37 cellular contexts compared by ENCODE assay signal in the genomic region with DNA sequence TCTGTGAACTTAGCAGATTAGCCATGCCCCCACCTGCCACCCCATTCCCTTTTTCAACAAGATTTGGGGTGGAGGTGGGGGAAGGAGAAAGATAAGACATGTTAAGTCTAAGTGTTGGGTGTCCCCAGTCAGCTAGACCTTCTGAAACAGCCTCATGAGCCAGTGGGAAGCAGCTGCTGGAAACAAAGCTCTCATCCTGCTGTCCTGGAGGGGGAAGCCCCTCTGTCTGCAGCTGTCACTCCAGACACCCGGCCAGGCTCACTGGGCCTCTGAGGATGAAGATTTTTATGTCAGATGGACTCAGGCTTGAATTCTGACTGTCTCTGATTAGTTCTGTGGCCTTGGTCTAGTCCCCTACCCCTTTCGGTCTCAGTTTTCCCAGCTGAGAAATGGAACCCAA. TPM values are rescaled to one million over a fixed set of nuclear protein-coding genes. Genes with fewer than 3 reads are reported as not detected.
"Had no signal": no experiment of that assay in that cellular context is flagged by ENCODE, and none has a peak within 500 bp of the region (broad histone marks: within the 10 kb centered on the region; RNA-seq: fewer than 3 reads in every experiment).

No MANE protein-coding gene starts in this region.

- H3K27me3 ChIP-seq: ascending aorta, cardiac muscle cell, colonic mucosa had no signal

- DNase-seq: activated CD4-positive, alpha-beta memory T cell treated with anti-CD3 and anti-CD28 coated beads, Interleukin-2, amount 10 ng/mL, durations not matched to agents 7 days and 5 days; activated CD4-positive, alpha-beta T cell treated with anti-CD3 and anti-CD28 coated beads for 1 hour; activated CD4-positive, alpha-beta T cell treated with anti-CD3 and anti-CD28 coated beads for 4 hours; activated CD4-positive, alpha-beta T cell treated with anti-CD3 and anti-CD28 coated beads, Interleukin-2, amount 10 ng/mL, durations not matched to agents 7 days and 5 days; activated CD4-positive, alpha-beta T cell treated with anti-CD3 and anti-CD28 coated beads, Interleukin-2, amount 50 U/mL, for 4 hours; activated CD8-positive, alpha-beta memory T cell treated with anti-CD3 and anti-CD28 coated beads, Interleukin-2, amount 50 U/mL, for 48 hours; activated gamma-delta T cell; activated naive CD4-positive, alpha-beta T cell; activated naive CD4-positive, alpha-beta T cell treated with anti-CD3 and anti-CD28 coated beads, Interleukin-2, amount 10 ng/mL, durations not matched to agents 7 days and 5 days; activated naive CD8-positive, alpha-beta T cell treated with anti-CD3 and anti-CD28 coated beads, Interleukin-2, amount 10 ng/mL, durations not matched to agents 7 days and 5 days; activated T-cell treated with anti-CD3 and anti-CD28 coated beads for 4 hours; activated T-cell treated with anti-CD3 and anti-CD28 coated beads, Interleukin-2, amount 50 U/mL, for 24 hours; activated T-cell treated with anti-CD3 and anti-CD28 coated beads, Interleukin-2, amount 50 U/mL, for 72 hours; central memory CD4-positive, alpha-beta T cell; cerebellar nuclear complex; colonic mucosa; effector CD8-positive, alpha-beta T cell; esophagus squamous epithelium; foreskin melanocyte; head of caudate nucleus; T-helper 2 cell had no signal

- H3K9me3 Mint-ChIP-seq: activated CD4-positive, alpha-beta memory T cell treated with anti-CD3 and anti-CD28 coated beads, Interleukin-2, amount 10 ng/mL, durations not matched to agents 7 days and 5 days; activated CD4-positive, alpha-beta T cell treated with anti-CD3 and anti-CD28 coated beads, Interleukin-2, amount 10 ng/mL, durations not matched to agents 7 days and 5 days; activated naive CD4-positive, alpha-beta T cell treated with anti-CD3 and anti-CD28 coated beads, Interleukin-2, amount 10 ng/mL, durations not matched to agents 7 days and 5 days; activated naive CD4-positive, alpha-beta T cell treated with anti-CD3 and anti-CD28 coated beads, Interleukin-2, amount 50 U/mL, for 72 hours; activated naive CD8-positive, alpha-beta T cell treated with anti-CD3 and anti-CD28 coated beads, Interleukin-2, amount 10 ng/mL, durations not matched to agents 7 days and 5 days; activated T-cell treated with anti-CD3 and anti-CD28 coated beads, Interleukin-2, amount 50 U/mL, for 24 hours; activated T-cell treated with anti-CD3 and anti-CD28 coated beads, Interleukin-2, amount 50 U/mL, for 72 hours; WTC11 had no signal

- H3K36me3 Mint-ChIP-seq: activated naive CD4-positive, alpha-beta T cell treated with anti-CD3 and anti-CD28 coated beads, Interleukin-2, amount 10 ng/mL, durations not matched to agents 7 days and 5 days; activated naive CD4-positive, alpha-beta T cell treated with anti-CD3 and anti-CD28 coated beads, Interleukin-2, amount 50 U/mL, for 72 hours; activated naive CD8-positive, alpha-beta T cell treated with anti-CD3 and anti-CD28 coated beads, Interleukin-2, amount 10 ng/mL, durations not matched to agents 7 days and 5 days; brain; WTC11 had no signal

- H3K27ac Mint-ChIP-seq: activated CD4-positive, alpha-beta memory T cell treated with anti-CD3 and anti-CD28 coated beads, Interleukin-2, amount 10 ng/mL, durations not matched to agents 7 days and 5 days; activated CD4-positive, alpha-beta T cell treated with anti-CD3 and anti-CD28 coated beads, Interleukin-2, amount 10 ng/mL, durations not matched to agents 7 days and 5 days; activated naive CD4-positive, alpha-beta T cell treated with anti-CD3 and anti-CD28 coated beads, Interleukin-2, amount 10 ng/mL, durations not matched to agents 7 days and 5 days; activated naive CD8-positive, alpha-beta T cell treated with anti-CD3 and anti-CD28 coated beads, Interleukin-2, amount 10 ng/mL, durations not matched to agents 7 days and 5 days; activated T-cell treated with anti-CD3 and anti-CD28 coated beads, Interleukin-2, amount 50 U/mL, for 24 hours; activated T-cell treated with anti-CD3 and anti-CD28 coated beads, Interleukin-2, amount 50 U/mL, for 72 hours; brain; WTC11 had no signal

- H3K9me3 ChIP-seq: ascending aorta, breast epithelium, colonic mucosa, esophagus squamous epithelium, gastroesophageal sphincter had no signal

- H3K4me3 ChIP-seq: ascending aorta, breast epithelium, cardiac muscle cell, colonic mucosa, esophagus squamous epithelium, gastroesophageal sphincter had no signal

- H3K36me3 ChIP-seq: ascending aorta, breast epithelium, cardiac muscle cell, colonic mucosa, esophagus squamous epithelium, gastroesophageal sphincter had no signal

- H3K4me1 ChIP-seq: ascending aorta, breast epithelium, colonic mucosa, esophagus squamous epithelium, gastroesophageal sphincter had no signal

- H3K4me3 Mint-ChIP-seq: activated CD4-positive, alpha-beta memory T cell treated with anti-CD3 and anti-CD28 coated beads, Interleukin-2, amount 10 ng/mL, durations not matched to agents 7 days and 5 days; activated CD4-positive, alpha-beta T cell treated with anti-CD3 and anti-CD28 coated beads, Interleukin-2, amount 10 ng/mL, durations not matched to agents 7 days and 5 days; activated naive CD4-positive, alpha-beta T cell treated with anti-CD3 and anti-CD28 coated beads, Interleukin-2, amount 10 ng/mL, durations not matched to agents 7 days and 5 days; activated naive CD8-positive, alpha-beta T cell treated with anti-CD3 and anti-CD28 coated beads, Interleukin-2, amount 10 ng/mL, durations not matched to agents 7 days and 5 days; activated T-cell treated with anti-CD3 and anti-CD28 coated beads, Interleukin-2, amount 50 U/mL, for 24 hours; activated T-cell treated with anti-CD3 and anti-CD28 coated beads, Interleukin-2, amount 50 U/mL, for 72 hours; brain; WTC11 had no signal

- ATAC-seq: activated naive CD4-positive, alpha-beta T cell treated with anti-CD3 and anti-CD28 coated beads, Interleukin-2, amount 50 U/mL, for 72 hours; activated T-cell treated with anti-CD3 and anti-CD28 coated beads, Interleukin-2, amount 50 U/mL, for 72 hours; gastroesophageal sphincter; WTC11 had no signal

- H3K27me3 Mint-ChIP-seq: activated CD4-positive, alpha-beta memory T cell treated with anti-CD3 and anti-CD28 coated beads, Interleukin-2, amount 10 ng/mL, durations not matched to agents 7 days and 5 days; activated CD4-positive, alpha-beta T cell treated with anti-CD3 and anti-CD28 coated beads, Interleukin-2, amount 10 ng/mL, durations not matched to agents 7 days and 5 days; activated naive CD8-positive, alpha-beta T cell treated with anti-CD3 and anti-CD28 coated beads, Interleukin-2, amount 10 ng/mL, durations not matched to agents 7 days and 5 days; activated T-cell treated with anti-CD3 and anti-CD28 coated beads, Interleukin-2, amount 50 U/mL, for 24 hours had no signal

- H3K4me1 Mint-ChIP-seq: activated CD4-positive, alpha-beta memory T cell treated with anti-CD3 and anti-CD28 coated beads, Interleukin-2, amount 10 ng/mL, durations not matched to agents 7 days and 5 days; activated CD4-positive, alpha-beta T cell treated with anti-CD3 and anti-CD28 coated beads, Interleukin-2, amount 10 ng/mL, durations not matched to agents 7 days and 5 days; activated naive CD4-positive, alpha-beta T cell treated with anti-CD3 and anti-CD28 coated beads, Interleukin-2, amount 10 ng/mL, durations not matched to agents 7 days and 5 days; activated naive CD8-positive, alpha-beta T cell treated with anti-CD3 and anti-CD28 coated beads, Interleukin-2, amount 10 ng/mL, durations not matched to agents 7 days and 5 days; brain had no signal

- H3K27ac ChIP-seq: ascending aorta, breast epithelium, cardiac muscle cell, colonic mucosa, epithelial cell of prostate, esophagus squamous epithelium, gastroesophageal sphincter, VCaP had no signal

RNA-seq across cellular contexts. Expression of a gene that starts 1.1 kb away (rescaled TPM):
- total RNA-seq: activated CD4-positive, alpha-beta memory T cell treated with anti-CD3 and anti-CD28 coated beads, Interleukin-2, amount 10 ng/mL, durations not matched to agents 7 days and 5 days; activated CD4-positive, alpha-beta T cell treated with anti-CD3 and anti-CD28 coated beads, Interleukin-2, amount 10 ng/mL, durations not matched to agents 7 days and 5 days; activated naive CD4-positive, alpha-beta T cell treated with anti-CD3 and anti-CD28 coated beads, Interleukin-2, amount 50 U/mL, for 72 hours; activated naive CD8-positive, alpha-beta T cell treated with anti-CD3 and anti-CD28 coated beads, Interleukin-2, amount 10 ng/mL, durations not matched to agents 7 days and 5 days; activated T-cell treated with anti-CD3 and anti-CD28 coated beads, Interleukin-2, amount 50 U/mL, for 72 hours; ascending aorta; breast epithelium; cardiac muscle cell; colonic mucosa; dermis microvascular lymphatic vessel endothelial cell; endothelial cell of umbilical vein; esophagus squamous epithelium; fibroblast of lung; fibroblast of villous mesenchyme; gastroesophageal sphincter; glomerular endothelial cell; T-helper 1 cell treated with Interleukin-12 subunit alpha and Interleukin-12 subunit beta and Interleukin-4 antibody, amounts not matched to agents 30 ng/mL and 1 ng/mL, for 36 hours; WTC11 had no signal
- polyA plus RNA-seq: cardiac muscle cell, endothelial cell of umbilical vein, esophagus, fibroblast of lung had no signal

RNA-seq across cellular contexts. Expression of a gene that starts 23.3 kb away (rescaled TPM):
- total RNA-seq: activated CD4-positive, alpha-beta memory T cell treated with anti-CD3 and anti-CD28 coated beads, Interleukin-2, amount 10 ng/mL, durations not matched to agents 7 days and 5 days; activated CD4-positive, alpha-beta T cell treated with anti-CD3 and anti-CD28 coated beads, Interleukin-2, amount 10 ng/mL, durations not matched to agents 7 days and 5 days; activated naive CD4-positive, alpha-beta T cell treated with anti-CD3 and anti-CD28 coated beads, Interleukin-2, amount 50 U/mL, for 72 hours; activated naive CD8-positive, alpha-beta T cell treated with anti-CD3 and anti-CD28 coated beads, Interleukin-2, amount 10 ng/mL, durations not matched to agents 7 days and 5 days; activated T-cell treated with anti-CD3 and anti-CD28 coated beads, Interleukin-2, amount 50 U/mL, for 72 hours; ascending aorta; breast epithelium; cardiac muscle cell; colonic mucosa; dermis microvascular lymphatic vessel endothelial cell; endothelial cell of umbilical vein; esophagus squamous epithelium; fibroblast of lung; fibroblast of villous mesenchyme; gastroesophageal sphincter; glomerular endothelial cell; T-helper 1 cell treated with Interleukin-12 subunit alpha and Interleukin-12 subunit beta and Interleukin-4 antibody, amounts not matched to agents 30 ng/mL and 1 ng/mL, for 36 hours; WTC11 had no signal
- polyA plus RNA-seq: cardiac muscle cell, endothelial cell of umbilical vein, esophagus, fibroblast of lung had no signal

RNA-seq across cellular contexts. Expression of a gene that starts 24.7 kb away (rescaled TPM):
- total RNA-seq: activated CD4-positive, alpha-beta memory T cell treated with anti-CD3 and anti-CD28 coated beads, Interleukin-2, amount 10 ng/mL, durations not matched to agents 7 days and 5 days; activated CD4-positive, alpha-beta T cell treated with anti-CD3 and anti-CD28 coated beads, Interleukin-2, amount 10 ng/mL, durations not matched to agents 7 days and 5 days; activated naive CD4-positive, alpha-beta T cell treated with anti-CD3 and anti-CD28 coated beads, Interleukin-2, amount 50 U/mL, for 72 hours; activated naive CD8-positive, alpha-beta T cell treated with anti-CD3 and anti-CD28 coated beads, Interleukin-2, amount 10 ng/mL, durations not matched to agents 7 days and 5 days; activated T-cell treated with anti-CD3 and anti-CD28 coated beads, Interleukin-2, amount 50 U/mL, for 72 hours; ascending aorta; breast epithelium; cardiac muscle cell; colonic mucosa; dermis microvascular lymphatic vessel endothelial cell; endothelial cell of umbilical vein; esophagus squamous epithelium; fibroblast of lung; fibroblast of villous mesenchyme; gastroesophageal sphincter; glomerular endothelial cell; T-helper 1 cell treated with Interleukin-12 subunit alpha and Interleukin-12 subunit beta and Interleukin-4 antibody, amounts not matched to agents 30 ng/mL and 1 ng/mL, for 36 hours; WTC11 had no signal
- polyA plus RNA-seq: cardiac muscle cell, endothelial cell of umbilical vein, esophagus, fibroblast of lung had no signal

RNA-seq across cellular contexts. Expression of a gene that starts 47.3 kb away (rescaled TPM):
- total RNA-seq: activated CD4-positive, alpha-beta memory T cell treated with anti-CD3 and anti-CD28 coated beads, Interleukin-2, amount 10 ng/mL, durations not matched to agents 7 days and 5 days; activated CD4-positive, alpha-beta T cell treated with anti-CD3 and anti-CD28 coated beads, Interleukin-2, amount 10 ng/mL, durations not matched to agents 7 days and 5 days; activated naive CD4-positive, alpha-beta T cell treated with anti-CD3 and anti-CD28 coated beads, Interleukin-2, amount 50 U/mL, for 72 hours; activated naive CD8-positive, alpha-beta T cell treated with anti-CD3 and anti-CD28 coated beads, Interleukin-2, amount 10 ng/mL, durations not matched to agents 7 days and 5 days; activated T-cell treated with anti-CD3 and anti-CD28 coated beads, Interleukin-2, amount 50 U/mL, for 72 hours; ascending aorta; cardiac muscle cell; dermis microvascular lymphatic vessel endothelial cell; endothelial cell of umbilical vein; fibroblast of lung; fibroblast of villous mesenchyme; glomerular endothelial cell; T-helper 1 cell treated with Interleukin-12 subunit alpha and Interleukin-12 subunit beta and Interleukin-4 antibody, amounts not matched to agents 30 ng/mL and 1 ng/mL, for 36 hours had no signal
- polyA plus RNA-seq: cardiac muscle cell, endothelial cell of umbilical vein, fibroblast of lung had no signal

RNA-seq across cellular contexts. Expression of a gene that starts 50.6 kb away (rescaled TPM):
- total RNA-seq: activated CD4-positive, alpha-beta memory T cell treated with anti-CD3 and anti-CD28 coated beads, Interleukin-2, amount 10 ng/mL, durations not matched to agents 7 days and 5 days; activated CD4-positive, alpha-beta T cell treated with anti-CD3 and anti-CD28 coated beads, Interleukin-2, amount 10 ng/mL, durations not matched to agents 7 days and 5 days; activated naive CD4-positive, alpha-beta T cell treated with anti-CD3 and anti-CD28 coated beads, Interleukin-2, amount 50 U/mL, for 72 hours; activated naive CD8-positive, alpha-beta T cell treated with anti-CD3 and anti-CD28 coated beads, Interleukin-2, amount 10 ng/mL, durations not matched to agents 7 days and 5 days; activated T-cell treated with anti-CD3 and anti-CD28 coated beads, Interleukin-2, amount 50 U/mL, for 72 hours; ascending aorta; breast epithelium; cardiac muscle cell; colonic mucosa; dermis microvascular lymphatic vessel endothelial cell; endothelial cell of umbilical vein; esophagus squamous epithelium; fibroblast of lung; fibroblast of villous mesenchyme; gastroesophageal sphincter; glomerular endothelial cell; T-helper 1 cell treated with Interleukin-12 subunit alpha and Interleukin-12 subunit beta and Interleukin-4 antibody, amounts not matched to agents 30 ng/mL and 1 ng/mL, for 36 hours; WTC11 had no signal
- polyA plus RNA-seq: cardiac muscle cell, endothelial cell of umbilical vein, esophagus, fibroblast of lung had no signal
